Comparison of ENCODE assay signal across 13 cellular contexts in the genomic region with DNA sequence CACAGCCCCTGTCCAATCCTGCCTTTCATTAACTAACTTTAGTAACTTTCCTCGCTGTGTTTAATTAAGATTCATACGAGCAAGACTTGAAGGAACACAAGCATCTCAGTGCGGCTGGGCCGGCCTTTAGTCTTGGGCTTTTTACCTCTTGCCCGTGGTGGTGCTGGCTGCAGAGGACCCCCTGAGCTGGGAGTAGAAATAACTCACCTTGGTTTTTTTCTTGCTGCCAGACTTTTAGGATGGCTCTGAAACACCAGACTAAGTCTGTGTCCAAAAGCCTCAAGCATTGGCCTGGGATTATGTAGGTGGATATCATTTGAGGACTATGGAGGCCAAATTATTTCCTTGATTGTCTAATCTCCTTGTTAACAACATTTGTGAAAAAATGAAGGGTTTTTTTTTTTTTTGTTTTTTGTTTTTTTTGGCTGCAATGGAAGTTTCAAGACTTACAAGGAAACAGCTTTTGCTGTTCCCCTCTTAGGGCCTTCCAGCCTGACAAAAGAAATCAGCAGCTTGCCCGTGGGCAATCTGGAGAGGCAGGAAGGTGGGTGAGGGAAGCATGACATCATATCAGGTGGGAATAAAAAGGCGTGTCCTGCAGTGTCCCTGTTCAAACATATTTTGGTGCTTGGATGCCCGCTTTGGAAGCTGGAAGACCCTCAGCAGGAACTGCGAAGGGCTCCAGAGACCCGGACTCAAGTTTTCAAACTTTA. TPM values are rescaled to one million over a fixed set of nuclear protein-coding genes. Genes with fewer than 3 reads are reported as not detected.
DNase-seq lines count a peak whose midpoint lies in the region; ATAC-seq and TF ChIP-seq lines count a peak whose summit lies in the region.
"Had no signal": no experiment of that assay in that cellular context is flagged by ENCODE, and none has a peak within 500 bp of the region (broad histone marks: within the 10 kb centered on the region; RNA-seq: fewer than 3 reads in every experiment).

No MANE protein-coding gene starts in this region.

- ATAC-seq in GM19463 (IDR thresholded peaks at IDR 0.05; ENCODE audit: unreplicated experiment) (no peak), GM18867 (IDR thresholded peaks at IDR 0.05; ENCODE audit: unreplicated experiment) (no peak), HG03108 (IDR thresholded peaks at IDR 0.05; ENCODE audit: unreplicated experiment) (no peak)

- TF ChIP-seq CTCF in progenitor cell of endocrine pancreas (IDR thresholded peaks at IDR 0.05; ENCODE audit: unreplicated experiment): no peak

- H3K4me1 Mint-ChIP-seq in progenitor cell of endocrine pancreas (ENCODE audit: low read depth): peaks cover 4% of the 10 kb centered on the region

- peaks cover 4% of the 10 kb centered on the region for H3K9me3 Mint-ChIP-seq in progenitor cell of endocrine pancreas (ENCODE audit: low read depth)

- H3K27ac Mint-ChIP-seq in progenitor cell of endocrine pancreas: peak overlapping the region; percentile 59

- H3K36me3 Mint-ChIP-seq in progenitor cell of endocrine pancreas (ENCODE audit: insufficient read depth): no peaks in the 10 kb centered on the region

- peak; percentile 11 for DNase-seq in DMS153 (lab: John Stamatoyannopoulos, UW)
- no peak for DNase-seq in DMS153 treated with DMSO at 0.1 percent for 48 hours (lab: John Stamatoyannopoulos, UW; ENCODE audit: unreplicated experiment)
- DNase-seq in NCI-H69 (lab: John Stamatoyannopoulos, UW): peak; percentile 27
- DNase-seq in left kidney (ENCODE audit: low read depth, low spot score): peak; percentile 54
- no peak for DNase-seq in progenitor cell of endocrine pancreas (ENCODE audit: low spot score, unreplicated experiment)
- DNase-seq: C1 segment of cervical spinal cord, NCI-H187 treated with DMSO at 0.1 percent for 48 hours, NCI-H446 treated with DMSO at 0.1 percent for 48 hours, NCI-H774, SHP77 treated with DMSO at 0.1 percent for 48 hours had no signal

- H3K27me3 Mint-ChIP-seq in progenitor cell of endocrine pancreas: peaks cover 17% of the 10 kb centered on the region

- no peak overlapping the region for H3K4me3 Mint-ChIP-seq in progenitor cell of endocrine pancreas (ENCODE audit: low read depth)

RNA-seq across cellular contexts. Expression of a gene that starts 44.0 kb away (rescaled TPM):
- total RNA-seq in progenitor cell of endocrine pancreas: 0.65 and 1.2 TPM in 2 replicates

Comparison
In these comparisons a context has a peak if more than half of its experiments do, and no peak if none do; other contexts are left out.
1. DNase-seq: peak in DMS153 (single experiment), NCI-H69 (single experiment) and left kidney (single experiment); none in DMS153 treated with DMSO at 0.1 percent for 48 hours (single experiment) and progenitor cell of endocrine pancreas (single experiment).